8 cellular contexts compared by ENCODE assay signal in genomic region chr13:51765142-51765515, GRCh38. TPM values are rescaled to one million over a fixed set of nuclear protein-coding genes. Genes with fewer than 3 reads are reported as not detected.
A peak's percentile ranks its signal among the peaks of the same experiment; 100 is the strongest.
DNase-seq lines count a peak whose midpoint lies in the region; ATAC-seq, FAIRE-seq and TF ChIP-seq lines count a peak whose summit lies in the region.

No MANE protein-coding gene starts in this region.

- in situ Hi-C loops in HepG2 (cut with HindIII; ENCODE audit: extremely low pct_ligation_motif_present, low pct_unique_long_range_greater_than_20kb): no loop called here

- TF ChIP-seq POLR2A in HepG2 (IDR thresholded peaks at IDR 0.05; ENCODE audit: insufficient read depth in 1 of 2, low read depth in 2 of 2, low read length in 2 of 2) (no peak), right lobe of liver (IDR thresholded peaks at IDR 0.05) (no peak), vagina (IDR thresholded peaks at IDR 0.05) (no peak)

- peaks cover 0 to 26% (median 9%) of the 10 kb centered on the region in 3 donors for H3K36me3 Mint-ChIP-seq in naive thymus-derived CD8-positive, alpha-beta T cell

- POLR2A ChIA-PET in HepG2 (lab: Yijun Ruan, JAX): interaction anchor here (1.3 to 1.7 kb wide), 3 partner anchors 33 to 314 kb away, joined by 3 to 34 read pairs (median 5); partner anchors contain the start of gene INTS6
- POLR2A ChIA-PET in naive thymus-derived CD8-positive, alpha-beta T cell (lab: Charles Lee): interaction anchor here (0.9 to 2.4 kb wide), 7 partner anchors 16 to 314 kb away, joined by 3 to 20 read pairs (median 4); partner anchors contain the start of gene INTS6

- intact Hi-C loops in HepG2 (cut with micrococcal nuclease; ENCODE audit: unreplicated experiment) (loop anchor here (2.0 kb wide), 1 partner anchor 14 kb away; no protein-coding TSS in a partner anchor), right lobe of liver (cut with DNase I) (no loop called here), vagina (cut with DNase I) (no loop called here)

- H3K27ac ChIP-seq in HepG2 (ENCODE audit: extremely low read length, insufficient read depth, low read length) (peak overlapping the region; percentile 63), right lobe of liver (no peak overlapping the region), cingulate gyrus (ENCODE audit: low read depth, low read length) (peak overlapping the region; percentile 91), vagina (peak overlapping the region; percentile 86)

- H3K27me3 ChIP-seq in HepG2 (ENCODE audit: control insufficient read depth in 1 of 2, insufficient read depth in 2 of 2, low read length in 2 of 2) (no peaks in the 10 kb centered on the region), right lobe of liver (no peaks in the 10 kb centered on the region), vagina (no peaks in the 10 kb centered on the region)

- BruUV-seq in HepG2 (replicated peaks; lab: Mats Ljungman, UMichigan): no TSS peak

- FAIRE-seq in HepG2 (lab: Jason Lieb, UNC): peak; percentile 12

- peak overlapping the region; percentile 91 to 98 (median 96) for H3K27ac Mint-ChIP-seq in naive thymus-derived CD8-positive, alpha-beta T cell

- H3K4me1 ChIP-seq in HepG2 (ENCODE audit: insufficient read depth, low read length): peaks cover 33% of the 10 kb centered on the region
- H3K4me1 ChIP-seq in right lobe of liver: no peaks in the 10 kb centered on the region
- H3K4me1 ChIP-seq in vagina: peaks cover 27% of the 10 kb centered on the region

- H2AFZ ChIP-seq in HepG2 (ENCODE audit: low read length): no peak overlapping the region

- H3K4me2 ChIP-seq in HepG2 (ENCODE audit: low read depth, low read length): peak overlapping the region; percentile 70

- H3K4me3 ChIP-seq in HepG2 (replicated peaks in 1 of 3; ENCODE audit: insufficient read depth in 1 of 3, low read depth in 2 of 3, low read length in 3 of 3) (peak overlapping the region in 1 of 3 experiments; percentile 26; a peak in 1 of 6 replicates), right lobe of liver (no peak overlapping the region), vagina (no peak overlapping the region)

- no peak for TF ChIP-seq EP300 in HepG2 (IDR thresholded peaks at IDR 0.05; ENCODE audit: low read depth in 2 of 2, low read length in 2 of 2)
- TF ChIP-seq EP300 in HepG2 (CRISPR knock-in tag; IDR thresholded peaks at IDR 0.05; ENCODE audit: borderline replicate concordance): no peak

- TF ChIP-seq RAD21 in HepG2 (CRISPR knock-in tag; IDR thresholded peaks at IDR 0.05): no peak

- WGBS in HepG2 (ENCODE audit: low lambda C conversion rate): 94% methylated on average over 3 of the region's 4 CpGs
- WGBS in right lobe of liver (ENCODE audit: insufficient coverage, low coverage, low lambda C conversion rate, missing lambda C conversion rate): 73% methylated on average over 2 of the region's 4 CpGs

- H3K4me3 Mint-ChIP-seq in naive thymus-derived CD8-positive, alpha-beta T cell: peak overlapping the region; percentile 68 to 92 (median 86)

- CTCF ChIA-PET in HepG2 (lab: Yijun Ruan, JAX; ENCODE audit: low intra/inter-chr PET ratio, low total read pairs): no interaction called here

- no peaks in the 10 kb centered on the region for H4K20me1 ChIP-seq in HepG2 (ENCODE audit: insufficient read depth, low read length)

- no peaks in the 10 kb centered on the region for H3K9me3 Mint-ChIP-seq in naive thymus-derived CD8-positive, alpha-beta T cell

- no peaks in the 10 kb centered on the region for H3K79me2 ChIP-seq in HepG2 (ENCODE audit: insufficient read depth, low read length)

- no peaks in the 10 kb centered on the region for H3K27me3 Mint-ChIP-seq in naive thymus-derived CD8-positive, alpha-beta T cell

- H3K4me1 Mint-ChIP-seq in naive thymus-derived CD8-positive, alpha-beta T cell: peaks cover 14 to 31% (median 23%) of the 10 kb centered on the region in 4 donors

- H3K9ac ChIP-seq in HepG2 (ENCODE audit: insufficient read depth, low read depth, low read length): peak overlapping the region; percentile 49; the same call in 1 of the 2 replicates

- DNase-seq in HepG2 (ENCODE audit: low spot score): no peak
- no peak for DNase-seq in right lobe of liver
- no peak for DNase-seq in naive thymus-derived CD8-positive, alpha-beta T cell
- no peak for DNase-seq in vagina (ENCODE audit: extremely low spot score in 2 of 2)
- no peak for DNase-seq in NCI-H1048 (lab: John Stamatoyannopoulos, UW)
- no peak for DNase-seq in NCI-H2171 treated with DMSO at 0.1 percent for 48 hours (lab: John Stamatoyannopoulos, UW)

- no peaks in the 10 kb centered on the region for H3K9me3 ChIP-seq in HepG2 (ENCODE audit: low read length)
- no peaks in the 10 kb centered on the region for H3K9me3 ChIP-seq in right lobe of liver
- no peaks in the 10 kb centered on the region for H3K9me3 ChIP-seq in vagina

- TF ChIP-seq CTCF in HepG2 (CRISPR knock-in tag; IDR thresholded peaks at IDR 0.05): no peak
- TF ChIP-seq CTCF in right lobe of liver (IDR thresholded peaks at IDR 0.05): no peak
- TF ChIP-seq CTCF in vagina (IDR thresholded peaks at IDR 0.05): no peak

- peaks cover 6 to 40% of the 10 kb centered on the region in 2 experiments; a peak in 4 of 5 replicates for H3K36me3 ChIP-seq in HepG2 (replicated peaks in 1 of 2; ENCODE audit: control insufficient read depth in 1 of 2, insufficient read depth in 2 of 2, low read length in 2 of 2)
- peaks cover 0 to 13% (median 5%) of the 10 kb centered on the region in 4 donors for H3K36me3 ChIP-seq in right lobe of liver
- H3K36me3 ChIP-seq in vagina: peaks cover 0 to 24% of the 10 kb centered on the region in 2 donors

- ATAC-seq in HepG2 (no peak), right lobe of liver (no peak), HG03039 (IDR thresholded peaks at IDR 0.05; ENCODE audit: unreplicated experiment) (no peak)
- peak in 1 of 2 donors; percentile 15 for ATAC-seq in naive thymus-derived CD8-positive, alpha-beta T cell

TF ChIP-seq in HepG2, 621 proteins besides CTCF, POLR2A, EP300 and RAD21:
- TF ChIP-seq ZNF766 (CRISPR knock-in tag; IDR thresholded peaks at IDR 0.05; ENCODE audit: borderline replicate concordance): no peak
- no peak for TF ChIP-seq NFYB (CRISPR knock-in tag; IDR thresholded peaks at IDR 0.05)
- no peak for TF ChIP-seq SUZ12 (IDR thresholded peaks at IDR 0.05; ENCODE audit: low read depth, low read length)
- no peak for TF ChIP-seq SMC3 (IDR thresholded peaks at IDR 0.05; ENCODE audit: low read length)
- TF ChIP-seq ELF1 (CRISPR knock-in tag; IDR thresholded peaks at IDR 0.05): no peak
TF ChIP-seq in HepG2: peak in this region for 0.

RNA-seq across cellular contexts. Expression of gene DHRS12, which starts 38.8 kb away (rescaled TPM):
- total RNA-seq in HepG2 (2016; rRNA removed; fragmentation: Illumina TruSeq; extraction: Trizol) (4.8 and 7.2 TPM in 2 replicates), right lobe of liver (10 to 100 TPM; 10.2 to 17.6 (median 12.4) TPM), vagina (12.5 TPM)
- total RNA-seq in HepG2 (2016; cell fraction: cytosol; rRNA removed; fragmentation: Illumina TruSeq; extraction: Trizol; ENCODE audit: low read depth): 8.8 and 10.5 TPM in 2 replicates
- total RNA-seq in HepG2 (2016; cell fraction: insoluble cytoplasmic fraction; rRNA removed; fragmentation: Illumina TruSeq; extraction: Trizol): 5.6 and 5.7 TPM in 2 replicates
- total RNA-seq in HepG2 (2016; cell fraction: membrane; rRNA removed; fragmentation: Illumina TruSeq; extraction: Trizol): 9.1 and 14.0 TPM in 2 replicates
- 6.7 TPM in 2 replicates for total RNA-seq in HepG2 (2016; cell fraction: nucleus; rRNA removed; fragmentation: Illumina TruSeq; extraction: Trizol)
- polyA plus RNA-seq in HepG2 (2011; rRNA removed): 8.4 and 12.7 TPM in 2 replicates
- 7.3 and 8.0 TPM in 2 replicates for polyA plus RNA-seq in HepG2 (2011; cell fraction: cytosol; rRNA removed)
- polyA plus RNA-seq in HepG2 (2011; cell fraction: nucleus; rRNA removed): 19.6 and 21.8 TPM in 2 replicates
- 10.8 and 12.0 TPM in 2 replicates for polyA plus RNA-seq in HepG2 (2012)
- polyA plus RNA-seq in HepG2 (2016; cell fraction: cytosol; fragmentation: Illumina TruSeq; extraction: Trizol; ENCODE audit: low read depth): 15.2 and 25.5 TPM in 2 replicates
- 8.8 and 9.3 TPM in 2 replicates for polyA plus RNA-seq in HepG2 (2016; cell fraction: insoluble cytoplasmic fraction; fragmentation: Illumina TruSeq; extraction: Trizol; ENCODE audit: low read depth)
- polyA plus RNA-seq in HepG2 (2016; cell fraction: membrane; fragmentation: Illumina TruSeq; extraction: Trizol; ENCODE audit: low read depth): 15.3 and 19.6 TPM in 2 replicates
- 14.9 and 17.8 TPM in 2 replicates for polyA plus RNA-seq in HepG2 (2016; cell fraction: nucleus; fragmentation: Illumina TruSeq; extraction: Trizol; ENCODE audit: insufficient read depth, low read depth)
- 0.89 and 5.4 TPM in 2 replicates for polyA minus RNA-seq in HepG2 (2011; rRNA and poly(A)+ RNA removed; ENCODE audit: low replicate concordance)
- 2.5 and 5.0 TPM in 2 replicates for polyA minus RNA-seq in HepG2 (2011; cell fraction: cytosol; rRNA and poly(A)+ RNA removed)
- 12.2 and 18.3 TPM in 2 replicates for polyA minus RNA-seq in HepG2 (2011; cell fraction: nucleus; rRNA and poly(A)+ RNA removed)
- total RNA-seq in naive thymus-derived CD8-positive, alpha-beta T cell: 10 to 100 TPM; 22.6 to 24.2 TPM
- 10 to 100 TPM; 22.1 to 33.2 (median 26.0) TPM for polyA plus RNA-seq in naive thymus-derived CD8-positive, alpha-beta T cell

Comparison
In these comparisons a context has a peak if more than half of its experiments do, and no peak if none do; other contexts are left out.
1. H3K27ac ChIP-seq: peak in HepG2 (single experiment), cingulate gyrus (single experiment) and vagina (single experiment); none in right lobe of liver (0 of 3).